ENCODE assay signal across 9 cellular contexts in the genomic region with DNA sequence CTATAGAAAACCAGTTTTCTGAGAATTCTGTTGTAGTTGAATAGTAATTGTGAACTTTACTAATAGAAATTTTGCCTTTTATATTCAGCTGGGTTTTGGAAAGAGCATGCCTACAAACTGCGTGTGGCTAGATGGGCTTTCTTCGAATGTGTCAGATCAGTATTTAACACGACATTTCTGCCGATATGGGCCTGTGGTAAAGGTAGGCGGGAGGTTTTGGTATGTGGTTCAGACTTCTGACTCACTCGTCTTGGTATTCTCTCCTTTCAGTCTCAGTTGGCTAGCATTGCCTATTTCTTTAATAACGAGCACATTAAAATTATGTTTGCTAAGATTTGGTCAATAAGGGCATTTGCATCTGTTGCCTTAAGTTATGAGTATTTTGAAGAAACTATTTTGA. TPM values are rescaled to one million over a fixed set of nuclear protein-coding genes. Genes with fewer than 3 reads are reported as not detected.
DNase-seq lines count a peak whose midpoint lies in the region; ATAC-seq and TF ChIP-seq lines count a peak whose summit lies in the region.
"Had no signal": no experiment of that assay in that cellular context is flagged by ENCODE, and none has a peak within 500 bp of the region (broad histone marks: within the 10 kb centered on the region; RNA-seq: fewer than 3 reads in every experiment).

No MANE protein-coding gene starts in this region.

- ATAC-seq in GM18517 (IDR thresholded peaks at IDR 0.05; ENCODE audit: unreplicated experiment) (peak; percentile 80), HG03108 (IDR thresholded peaks at IDR 0.05; ENCODE audit: unreplicated experiment) (peak; percentile 80)
- peak; percentile 87 for ATAC-seq in activated CD8-positive, alpha-beta memory T cell treated with anti-CD3 and anti-CD28 coated beads, Interleukin-2, amount 10 ng/mL, durations not matched to agents 7 days and 5 days

- H3K4me3 ChIP-seq in MG63: no peak overlapping the region
- H3K4me3 ChIP-seq in esophagus squamous epithelium: no peak overlapping the region
- H3K4me3 ChIP-seq: lung had no signal

- peak overlapping the region in 2 of 4 donors; percentile 57 to 66 for H3K27ac ChIP-seq in esophagus squamous epithelium

- TF ChIP-seq CTCF in mesothelial cell of epicardium (IDR thresholded peaks at IDR 0.05; ENCODE audit: unreplicated experiment): no peak
- no peak for TF ChIP-seq CTCF in esophagus squamous epithelium (IDR thresholded peaks at IDR 0.05)

- intact Hi-C loops in esophagus squamous epithelium (cut with DNase I): no loop called here

- H3K9me3 ChIP-seq in MG63 (no peaks in the 10 kb centered on the region), esophagus squamous epithelium (no peaks in the 10 kb centered on the region)

- H3K4me1 Mint-ChIP-seq in activated CD8-positive, alpha-beta memory T cell treated with anti-CD3 and anti-CD28 coated beads, Interleukin-2, amount 10 ng/mL, durations not matched to agents 7 days and 5 days: peaks cover 48% of the 10 kb centered on the region
- peaks cover 14% of the 10 kb centered on the region for H3K4me1 Mint-ChIP-seq in mesothelial cell of epicardium

- no peaks in the 10 kb centered on the region for H3K27me3 Mint-ChIP-seq in activated CD8-positive, alpha-beta memory T cell treated with anti-CD3 and anti-CD28 coated beads, Interleukin-2, amount 10 ng/mL, durations not matched to agents 7 days and 5 days
- no peaks in the 10 kb centered on the region for H3K27me3 Mint-ChIP-seq in mesothelial cell of epicardium (ENCODE audit: low read depth)

- H3K36me3 Mint-ChIP-seq in activated CD8-positive, alpha-beta memory T cell treated with anti-CD3 and anti-CD28 coated beads, Interleukin-2, amount 10 ng/mL, durations not matched to agents 7 days and 5 days: peaks cover 63% of the 10 kb centered on the region
- H3K36me3 Mint-ChIP-seq in mesothelial cell of epicardium: peaks cover 45% of the 10 kb centered on the region

- H3K4me1 ChIP-seq in esophagus squamous epithelium: peaks cover 0 to 70% (median 19%) of the 10 kb centered on the region in 3 donors

- H3K27me3 ChIP-seq in MG63 (no peaks in the 10 kb centered on the region), esophagus squamous epithelium (no peaks in the 10 kb centered on the region)

- peak overlapping the region; percentile 12 for H3K4me3 Mint-ChIP-seq in activated CD8-positive, alpha-beta memory T cell treated with anti-CD3 and anti-CD28 coated beads, Interleukin-2, amount 10 ng/mL, durations not matched to agents 7 days and 5 days
- no peak overlapping the region for H3K4me3 Mint-ChIP-seq in mesothelial cell of epicardium

- peak; percentile 94 for DNase-seq in activated CD8-positive, alpha-beta memory T cell treated with anti-CD3 and anti-CD28 coated beads, Interleukin-2, amount 10 ng/mL, durations not matched to agents 7 days and 5 days
- DNase-seq in mesothelial cell of epicardium (ENCODE audit: low spot score in 2 of 2, unreplicated experiment in 2 of 2) (no peak), MV-4-11 (lab: John Stamatoyannopoulos, UW) (no peak), MG63 (no peak), LoVo (ENCODE audit: low spot score) (no peak), esophagus squamous epithelium (lab: John Stamatoyannopoulos, UW) (no peak)

- H3K36me3 ChIP-seq in MG63 (peaks cover 84% of the 10 kb centered on the region), esophagus squamous epithelium (peaks cover 0 to 93% (median 15%) of the 10 kb centered on the region in 3 donors)

- TF ChIP-seq POLR2A in esophagus squamous epithelium (IDR thresholded peaks at IDR 0.05): no peak

- no peaks in the 10 kb centered on the region for H3K9me3 Mint-ChIP-seq in activated CD8-positive, alpha-beta memory T cell treated with anti-CD3 and anti-CD28 coated beads, Interleukin-2, amount 10 ng/mL, durations not matched to agents 7 days and 5 days (ENCODE audit: low read depth)
- H3K9me3 Mint-ChIP-seq in mesothelial cell of epicardium: no peaks in the 10 kb centered on the region

- peak overlapping the region; percentile 35 for H3K27ac Mint-ChIP-seq in activated CD8-positive, alpha-beta memory T cell treated with anti-CD3 and anti-CD28 coated beads, Interleukin-2, amount 10 ng/mL, durations not matched to agents 7 days and 5 days
- peak overlapping the region; percentile 82 for H3K27ac Mint-ChIP-seq in mesothelial cell of epicardium

- CTCF ChIA-PET in activated CD8-positive, alpha-beta memory T cell treated with anti-CD3 and anti-CD28 coated beads, Interleukin-2, amount 10 ng/mL, durations not matched to agents 7 days and 5 days (lab: Charles Lee): interaction anchor here (1.0 to 1.5 kb wide), 3 partner anchors 31 to 104 kb away, joined by 3 to 4 read pairs (median 4); no protein-coding TSS in a partner anchor

- 30 to 63% methylated on average over 7 of the region's 7 CpGs for WGBS in esophagus squamous epithelium, 2 donors

RNA-seq across cellular contexts. Expression of gene ZBTB17, which starts 56.6 kb away (rescaled TPM):
- 10 to 100 TPM; 55.8 to 68.8 TPM for total RNA-seq in activated CD8-positive, alpha-beta memory T cell treated with anti-CD3 and anti-CD28 coated beads, Interleukin-2, amount 10 ng/mL, durations not matched to agents 7 days and 5 days
- total RNA-seq in mesothelial cell of epicardium (46.0 to 48.6 TPM (median 48.6 TPM) in 3 replicates), esophagus squamous epithelium (10 to 100 TPM; 19.1 to 33.1 (median 26.8) TPM)
- 25.7 and 29.1 TPM in 2 replicates for total RNA-seq in MG63 (2014; rRNA removed; shearing (Covaris generic); ENCODE audit: low replicate concordance)
